8 cellular contexts compared by ENCODE assay signal in genomic region chr19:58399903-58400637, GRCh38. TPM values are rescaled to one million over a fixed set of nuclear protein-coding genes. Genes with fewer than 3 reads are reported as not detected.
DNase-seq lines count a peak whose midpoint lies in the region; ATAC-seq and TF ChIP-seq lines count a peak whose summit lies in the region.

No MANE protein-coding gene starts in this region.

- H3K9ac ChIP-seq in DND-41 (ENCODE audit: low read depth, low read length) (peak overlapping the region; percentile 52), trophoblast cell (ENCODE audit: low read length) (no peak overlapping the region)

- H3K36me3 ChIP-seq in DND-41 (ENCODE audit: insufficient read depth, low read length) (peaks cover 9% of the 10 kb centered on the region), trophoblast cell (ENCODE audit: control insufficient read depth in 1 of 2, insufficient read depth in 2 of 2, low read length in 2 of 2) (peaks cover 2 to 6% of the 10 kb centered on the region in 2 experiments)

- H3K4me3 ChIP-seq in DND-41 (ENCODE audit: low read depth in 1 of 2, low read length in 2 of 2), result peak overlapping the region in 1 of 2 experiments; percentile 55; a peak in 2 of 4 replicates
- H3K4me3 ChIP-seq in trophoblast cell (ENCODE audit: low read depth, low read length), result no peak overlapping the region

- ATAC-seq in DND-41 (ENCODE audit: insufficient read depth, low read depth), result no peak

- H3K14ac ChIP-seq in trophoblast cell (ENCODE audit: low read length), result no peak overlapping the region

- DNase-seq in DND-41 (no peak), NCI-H345 treated with DMSO at 0.1 percent for 48 hours (lab: John Stamatoyannopoulos, UW; ENCODE audit: unreplicated experiment) (peak; percentile 18), ecto neural progenitor cell (ENCODE audit: low spot score) (peak; percentile 52), trophoblast cell (no peak), Kasumi-1 (lab: John Stamatoyannopoulos, UW) (no peak), GM10248 (ENCODE audit: extremely low spot score) (no peak), NCI-H526 (lab: John Stamatoyannopoulos, UW) (no peak), GM20000 (ENCODE audit: low spot score) (no peak)

- H2BK12ac ChIP-seq in trophoblast cell (ENCODE audit: low read length), result no peak overlapping the region

- no peak overlapping the region for H3K18ac ChIP-seq in trophoblast cell (ENCODE audit: low read length)

- TF ChIP-seq CTCF in DND-41 (IDR thresholded peaks at IDR 0.05; ENCODE audit: borderline replicate concordance, extremely low read depth, low read length, poor library complexity, severe bottlenecking) (no peak), GM10248 (IDR thresholded peaks at IDR 0.05; ENCODE audit: control extremely low read depth, extremely low read depth, low read depth, missing control alignments) (no peak), GM20000 (IDR thresholded peaks at IDR 0.05; ENCODE audit: extremely low read depth, missing control alignments) (no peak)

- no peak overlapping the region for H2AK5ac ChIP-seq in trophoblast cell (ENCODE audit: low read length)

- H3K27me3 ChIP-seq in DND-41 (ENCODE audit: insufficient read depth, low read length, poor library complexity) (no peaks in the 10 kb centered on the region), trophoblast cell (ENCODE audit: insufficient read depth, low read length) (peaks cover 15% of the 10 kb centered on the region)

- H2BK5ac ChIP-seq in trophoblast cell (ENCODE audit: low read depth, low read length, poor library complexity), result no peak overlapping the region

- H3K79me2 ChIP-seq in DND-41 (ENCODE audit: insufficient read depth, low read length), result peaks cover 3% of the 10 kb centered on the region; the same call in 1 of the 2 replicates
- peaks cover 3% of the 10 kb centered on the region for H3K79me2 ChIP-seq in trophoblast cell (ENCODE audit: control insufficient read depth, insufficient read depth, low read length, poor library complexity)

- peaks cover 14% of the 10 kb centered on the region for H3K79me1 ChIP-seq in trophoblast cell (ENCODE audit: low read length)

- no peak overlapping the region for H3K23ac ChIP-seq in trophoblast cell (ENCODE audit: low read length)

- no peak overlapping the region for H3K4ac ChIP-seq in trophoblast cell (ENCODE audit: low read depth, low read length)

- H2AFZ ChIP-seq in DND-41 (ENCODE audit: low read depth, low read length) (no peak overlapping the region; the same call in 1 of the 2 replicates), trophoblast cell (ENCODE audit: insufficient read depth, low read length, poor library complexity) (no peak overlapping the region)

- no peak overlapping the region for H4K8ac ChIP-seq in trophoblast cell (ENCODE audit: low read depth, low read length)

- H3K4me2 ChIP-seq in DND-41 (ENCODE audit: insufficient read depth, low read length) (peak overlapping the region; percentile 77), trophoblast cell (ENCODE audit: low read length) (peak overlapping the region; percentile 61)

- peaks cover 5% of the 10 kb centered on the region for H4K20me1 ChIP-seq in DND-41 (ENCODE audit: insufficient read depth, low read length)

- no CpG with 5 or more reads among the region's 9 CpGs for WGBS in trophoblast cell (ENCODE audit: extremely low coverage, insufficient coverage, insufficient read length)

- H3K4me1 ChIP-seq in DND-41 (ENCODE audit: insufficient read depth, low read length), result peaks cover 22% of the 10 kb centered on the region
- peaks cover 22 to 28% of the 10 kb centered on the region in 2 experiments for H3K4me1 ChIP-seq in trophoblast cell (ENCODE audit: control insufficient read depth in 1 of 2, insufficient read depth in 2 of 2, low read length in 2 of 2)

- CTCF ChIA-PET in GM10248 (lab: Yijun Ruan, JAX), result no interaction called here

- H4K91ac ChIP-seq in trophoblast cell (ENCODE audit: low read depth, low read length), result peak overlapping the region; percentile 8

- H3K27ac ChIP-seq in DND-41 (ENCODE audit: low read length), result peak overlapping the region; percentile 66; the same call in 1 of the 2 replicates
- H3K27ac ChIP-seq in trophoblast cell (ENCODE audit: low read depth, low read length), result no peak overlapping the region

- H3K9me3 ChIP-seq in DND-41 (ENCODE audit: insufficient read depth, low read length, severe bottlenecking), result no peaks in the 10 kb centered on the region
- H3K9me3 ChIP-seq in trophoblast cell (ENCODE audit: insufficient read depth, low read depth, low read length), result no peaks in the 10 kb centered on the region

- no peak overlapping the region for H4K12ac ChIP-seq in trophoblast cell (ENCODE audit: low read depth, low read length)

- no peak overlapping the region for H2BK120ac ChIP-seq in trophoblast cell (ENCODE audit: insufficient read depth, low read length, poor library complexity)

- POLR2A ChIA-PET in GM10248 (lab: Yijun Ruan, JAX), result interaction anchor here (1.2 kb wide), 1 partner anchor 12 kb away, joined by 5 read pairs; no protein-coding TSS in a partner anchor

RNA-seq across cellular contexts. Expression of gene RNF225, which starts 4.6 kb away (rescaled TPM):
- polyA plus RNA-seq in trophoblast cell (2013), result 0.71 and 0.76 TPM in 2 replicates

RNA-seq across cellular contexts. Expression of gene ZNF584, which starts 8.4 kb away (rescaled TPM):
- 2.4 and 2.7 TPM in 2 replicates for polyA plus RNA-seq in trophoblast cell (2013)

RNA-seq across cellular contexts. Expression of gene RPS5, which starts 13.0 kb away (rescaled TPM):
- polyA plus RNA-seq in trophoblast cell (2013), result 888 and 902 TPM in 2 replicates

RNA-seq across cellular contexts. Expression of gene ZNF837, which starts 19.2 kb away (rescaled TPM):
- polyA plus RNA-seq in trophoblast cell (2013), result 2.0 and 2.1 TPM in 2 replicates

RNA-seq across cellular contexts. Expression of gene ZNF497, which starts 37.5 kb away (rescaled TPM):
- 0.61 and 0.68 TPM in 2 replicates for polyA plus RNA-seq in trophoblast cell (2013)

Comparison
In these comparisons a context has a peak if more than half of its experiments do, and no peak if none do; other contexts are left out.
1. DNase-seq: peak in NCI-H345 treated with DMSO at 0.1 percent for 48 hours (single experiment) and ecto neural progenitor cell (single experiment); none in DND-41 (single experiment), trophoblast cell (0 of 2), Kasumi-1 (0 of 2), GM10248 (single experiment), NCI-H526 (0 of 2) and GM20000 (single experiment).